11 cellular contexts compared by ENCODE assay signal in genomic region chr10:80256798-80257197, GRCh38. TPM values are rescaled to one million over a fixed set of nuclear protein-coding genes. Genes with fewer than 3 reads are reported as not detected.
DNase-seq lines count a peak whose midpoint lies in the region; FAIRE-seq and TF ChIP-seq lines count a peak whose summit lies in the region.
"Not testable (repeated sequence)": the region's sequence is repeated elsewhere in the genome, so short reads cannot be mapped to it uniquely, and the experiment has no call there.
"Had no signal": no experiment of that assay in that cellular context is flagged by ENCODE, and none has a peak within 500 bp of the region (broad histone marks: within the 10 kb centered on the region; RNA-seq: fewer than 3 reads in every experiment).

No MANE protein-coding gene starts in this region.

- H3K4me1 Mint-ChIP-seq in MCF 10A (ENCODE audit: insufficient read depth, unreplicated experiment), result not testable (repeated sequence)
- H3K4me1 Mint-ChIP-seq in neural crest cell, result peaks cover 21% of the 10 kb centered on the region

- H3K9me3 ChIP-seq in HEK293 (ENCODE audit: control insufficient read depth, insufficient read depth, low read depth, low read length); left ventricle myocardium inferior (replicated peaks): not testable (repeated sequence)

- not testable (repeated sequence) for H3K27ac ChIP-seq in HEK293 (ENCODE audit: extremely low read depth, low read depth, low read length); RWPE1; left ventricle myocardium inferior (replicated peaks)

- TF ChIP-seq CTCF in GM12865 (IDR thresholded peaks at IDR 0.05; ENCODE audit: insufficient read depth, low read depth, low read length, missing control alignments), result peak; percentile 25
- TF ChIP-seq CTCF in HEK293 (tag by site-specific recombination; IDR thresholded peaks at IDR 0.05); RWPE1 (conservative IDR thresholded peaks at IDR 0.05; ENCODE audit: low read depth): not testable (repeated sequence)
- peak; percentile 41 for TF ChIP-seq CTCF in MCF 10A (IDR thresholded peaks at IDR 0.05; ENCODE audit: unreplicated experiment)
- TF ChIP-seq CTCF in left ventricle myocardium inferior (IDR thresholded peaks at IDR 0.05; ENCODE audit: borderline replicate concordance), result peak; percentile 34
- TF ChIP-seq CTCF in neural crest cell (conservative IDR thresholded peaks at IDR 0.05), result peak; percentile 57

- peaks cover 13% of the 10 kb centered on the region for H3K27me3 ChIP-seq in left ventricle myocardium inferior (ENCODE audit: low read depth)

- POLR2A ChIA-PET in HEK293 (lab: Yijun Ruan, JAX); RWPE1 (lab: Yijun Ruan, JAX; ENCODE audit: low non-redundant PET); MCF 10A (lab: Yijun Ruan, JAX): not testable (repeated sequence)

- CTCF ChIA-PET in HEK293 (lab: Yijun Ruan, JAX), result interaction anchor here (0.5 to 1.0 kb wide), 4 partner anchors 32 to 571 kb away, joined by 3 read pairs; no protein-coding TSS in a partner anchor
- CTCF ChIA-PET in RWPE1 (lab: Yijun Ruan, JAX), result interaction anchor here (0.6 kb wide), 1 partner anchor 882 kb away, joined by 3 read pairs; no protein-coding TSS in a partner anchor
- CTCF ChIA-PET in MCF 10A (lab: Yijun Ruan, JAX), result interaction anchor here (0.6 to 1.3 kb wide), 3 partner anchors 16 to 183 kb away, joined by 3 to 4 read pairs (median 4); no protein-coding TSS in a partner anchor

- DNase-seq in GM12865 (ENCODE audit: low read depth), result peak; percentile 21
- peak; percentile 3 for DNase-seq in NCI-H1105 treated with DMSO at 0.1 percent for 48 hours (lab: John Stamatoyannopoulos, UW)
- peak; percentile 33 for DNase-seq in RWPE1 (ENCODE audit: low spot score)
- DNase-seq in MCF 10A (ENCODE audit: unreplicated experiment), result peak; percentile 38
- DNase-seq in left ventricle myocardium inferior; neural crest cell (ENCODE audit: low read depth, low spot score): not testable (repeated sequence)
- DNase-seq in urothelium cell line (ENCODE audit: low spot score), result peak; percentile 49

- not testable (repeated sequence) for H3K36me3 Mint-ChIP-seq in MCF 10A (ENCODE audit: insufficient read depth, unreplicated experiment); neural crest cell (ENCODE audit: low read depth)

- not testable (repeated sequence) for H3K9me3 Mint-ChIP-seq in MCF 10A (ENCODE audit: unreplicated experiment); neural crest cell

- H3K4me3 ChIP-seq in GM12865 (ENCODE audit: low read depth, low read length); HEK293 (ENCODE audit: low read depth, low read length); left ventricle myocardium inferior: not testable (repeated sequence)

- peak; percentile 53 for FAIRE-seq in urothelium cell line (lab: Jason Lieb, UNC)

- intact Hi-C loops in MCF 10A (cut with micrococcal nuclease); left ventricle myocardium inferior (cut with micrococcal nuclease): not testable (repeated sequence)

- not testable (repeated sequence) for H3K4me1 ChIP-seq in HEK293 (ENCODE audit: control insufficient read depth, insufficient read depth, low read length); left ventricle myocardium inferior

- not testable (repeated sequence) for H3K36me3 ChIP-seq in HEK293 (ENCODE audit: control insufficient read depth in 2 of 2, insufficient read depth in 1 of 2, low read length in 2 of 2); left ventricle myocardium inferior

- peaks cover 34% of the 10 kb centered on the region for H3K27me3 Mint-ChIP-seq in MCF 10A (ENCODE audit: insufficient read depth, unreplicated experiment)
- H3K27me3 Mint-ChIP-seq in neural crest cell (ENCODE audit: low read depth), result not testable (repeated sequence)

- H3K27ac Mint-ChIP-seq in MCF 10A (ENCODE audit: low read depth, unreplicated experiment); neural crest cell (ENCODE audit: unreplicated experiment): not testable (repeated sequence)

- not testable (repeated sequence) for H3K4me3 Mint-ChIP-seq in MCF 10A (ENCODE audit: unreplicated experiment); neural crest cell

- not testable (repeated sequence) for BruUV-seq in MCF 10A (replicated peaks; lab: Mats Ljungman, UMichigan)

TF ChIP-seq in HEK293, 187 proteins besides CTCF, POLR2A, EP300 and RAD21:
- TF ChIP-seq GLIS2 (tag by site-specific recombination; IDR thresholded peaks at IDR 0.05) (peak; percentile 30; the same call in 1 of the 2 replicates), ZNF654 (tag by site-specific recombination; IDR thresholded peaks at IDR 0.05; ENCODE audit: low read depth) (peak; percentile 56), ZNF529 (tag by site-specific recombination; IDR thresholded peaks at IDR 0.05; ENCODE audit: insufficient replicate concordance) (peak; percentile 89)
TF ChIP-seq in HEK293: peak in this region for 3; not testable (repeated sequence) for 184.

RNA-seq across cellular contexts. Expression of gene MAT1A, which starts 32.7 kb away (rescaled TPM):
- total RNA-seq in MCF 10A (2022), result 0.26 TPM in 1 of 2 replicates, not detected in the other
- not detected for total RNA-seq in left ventricle myocardium inferior
- 0.11 TPM in 1 of 2 replicates, not detected in the other for total RNA-seq in neural crest cell
- total RNA-seq: activated T-helper 17 cell treated with anti-CD3 and anti-CD28 coated beads, Interleukin-2, amount 50 U/mL, for 72 hours; CD8-positive, alpha-beta memory T cell; RPMI7951 had no signal

RNA-seq across cellular contexts. Expression of gene ANXA11, which starts 51.5 kb away (rescaled TPM):
- 68.5 and 93.8 TPM in 2 replicates for total RNA-seq in MCF 10A (2022)
- total RNA-seq in left ventricle myocardium inferior, result 390 TPM
- 25.7 and 36.6 TPM in 2 replicates for total RNA-seq in neural crest cell
